8 cellular contexts compared by ENCODE assay signal in genomic region chr1:30684881-30685795, GRCh38. TPM values are rescaled to one million over a fixed set of nuclear protein-coding genes. Genes with fewer than 3 reads are reported as not detected.
DNase-seq lines count a peak whose midpoint lies in the region; ATAC-seq and TF ChIP-seq lines count a peak whose summit lies in the region.

No MANE protein-coding gene starts in this region.

- no peaks in the 10 kb centered on the region for H3K27me3 ChIP-seq in cardiac muscle cell

- H3K36me3 ChIP-seq in cardiac muscle cell: no peaks in the 10 kb centered on the region

- peaks cover 11% of the 10 kb centered on the region for H3K4me1 ChIP-seq in cardiac muscle cell (ENCODE audit: low read depth)

- DNase-seq in NCI-H1092 (lab: John Stamatoyannopoulos, UW) (peak; percentile 46), SW480 (ENCODE audit: low spot score) (peak; percentile 91), cardiac muscle cell (ENCODE audit: low read depth in 1 of 2, low spot score in 1 of 2) (peak in 1 of 2 donors; percentile 97), renal cortical epithelial cell (ENCODE audit: low read depth) (peak; percentile 40), A172 (ENCODE audit: low spot score) (no peak), NCI-H128 (lab: John Stamatoyannopoulos, UW; ENCODE audit: unreplicated experiment) (no peak), GM10248 (ENCODE audit: extremely low spot score) (no peak)

- TF ChIP-seq CTCF in cardiac muscle cell (IDR thresholded peaks at IDR 0.05; ENCODE audit: low read depth, low read length): no peak
- TF ChIP-seq CTCF in GM10248 (IDR thresholded peaks at IDR 0.05; ENCODE audit: control extremely low read depth, extremely low read depth, low read depth, missing control alignments): no peak

- H3K27ac ChIP-seq in cardiac muscle cell: no peak overlapping the region

- H3K4me3 ChIP-seq in cardiac muscle cell: peak overlapping the region; percentile 15

- CTCF ChIA-PET in GM10248 (lab: Yijun Ruan, JAX): interaction anchor here (1.2 kb wide), 1 partner anchor 23 kb away, joined by 3 read pairs; no protein-coding TSS in a partner anchor

- H3K9me3 ChIP-seq in cardiac muscle cell (ENCODE audit: low read depth): no peaks in the 10 kb centered on the region

- POLR2A ChIA-PET in GM10248 (lab: Yijun Ruan, JAX): no interaction called here

- no peak for ATAC-seq in GM21717 (IDR thresholded peaks at IDR 0.05; ENCODE audit: unreplicated experiment)

RNA-seq across cellular contexts. Expression of gene MATN1, which starts 38.2 kb away (rescaled TPM):
- total RNA-seq in cardiac muscle cell (0.28 and 0.36 TPM in 2 replicates), renal cortical epithelial cell (not detected in 2 replicates)
- polyA plus RNA-seq in cardiac muscle cell: 1.4 TPM in 1 of 2 replicates, not detected in the other
- total RNA-seq in A172 (2014; rRNA removed; shearing (Covaris generic)): not detected in 2 replicates

Comparison
In these comparisons a context has a peak if more than half of its experiments do, and no peak if none do; other contexts are left out.
1. DNase-seq: peak in NCI-H1092 (single experiment), SW480 (single experiment) and renal cortical epithelial cell (single experiment); none in A172 (single experiment), NCI-H128 (single experiment) and GM10248 (single experiment).